23 cellular contexts compared by ENCODE assay signal in the genomic region with DNA sequence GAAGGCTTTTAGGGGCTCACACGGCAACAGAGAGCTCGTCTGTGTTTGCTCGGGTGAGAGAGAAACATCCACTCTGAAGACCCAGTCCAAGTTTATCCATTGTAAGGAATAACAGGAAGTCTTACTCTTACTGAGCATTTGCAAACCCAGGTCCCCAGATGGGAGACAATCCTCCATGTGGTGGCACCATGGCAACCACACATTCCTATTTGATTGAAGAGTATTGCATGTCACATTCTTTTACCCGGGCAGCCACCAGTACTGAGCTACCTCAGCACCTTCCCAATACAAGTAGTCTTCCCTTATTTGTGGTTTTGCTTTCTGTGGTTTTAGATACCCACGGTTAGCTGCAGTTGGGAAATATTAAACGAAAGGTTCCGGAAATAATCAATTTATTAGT.
A peak's percentile ranks its signal among the peaks of the same experiment; 100 is the strongest.
DNase-seq lines count a peak whose midpoint lies in the region; ATAC-seq and TF ChIP-seq lines count a peak whose summit lies in the region.
"Had no signal": no experiment of that assay in that cellular context is flagged by ENCODE, and none has a peak within 500 bp of the region (broad histone marks: within the 10 kb centered on the region; RNA-seq: fewer than 3 reads in every experiment).

No MANE protein-coding gene starts in this region.

- ATAC-seq in activated naive CD4-positive, alpha-beta T cell treated with anti-CD3 and anti-CD28 coated beads, Interleukin-2, amount 50 U/mL, for 72 hours: no peak
- ATAC-seq: activated T-helper 17 cell treated with anti-CD3 and anti-CD28 coated beads, Interleukin-2, amount 50 U/mL, for 72 hours; T-cell had no signal

- no peaks in the 10 kb centered on the region for H3K9me3 ChIP-seq in effector memory CD4-positive, alpha-beta T cell (ENCODE audit: control insufficient read depth, low read length)
- H3K9me3 ChIP-seq: upper lobe of left lung had no signal

- H3K9me3 Mint-ChIP-seq in endothelial cell (ENCODE audit: unreplicated experiment): no peaks in the 10 kb centered on the region
- H3K9me3 Mint-ChIP-seq in activated naive CD4-positive, alpha-beta T cell treated with anti-CD3 and anti-CD28 coated beads, Interleukin-2, amount 50 U/mL, for 72 hours: no peaks in the 10 kb centered on the region
- H3K9me3 Mint-ChIP-seq: activated CD4-positive, alpha-beta memory T cell treated with anti-CD3 and anti-CD28 coated beads for 36 hours; activated T-helper 17 cell treated with anti-CD3 and anti-CD28 coated beads, Interleukin-2, amount 50 U/mL, for 72 hours; T-cell had no signal

- peak; percentile 73 for DNase-seq in M059J (ENCODE audit: low read depth)
- DNase-seq in endothelial cell (ENCODE audit: low spot score): no peak
- DNase-seq in myocyte (ENCODE audit: low read depth): peak; percentile 50
- DNase-seq in activated naive CD4-positive, alpha-beta T cell treated with anti-CD3 and anti-CD28 coated beads, Interleukin-2, amount 50 U/mL, for 72 hours (ENCODE audit: low spot score in 2 of 2): no peak
- DNase-seq in effector memory CD4-positive, alpha-beta T cell: no peak
- DNase-seq in germinal center (ENCODE audit: low spot score): no peak
- no peak for DNase-seq in ACHN
- DNase-seq: activated CD4-positive, alpha-beta memory T cell treated with anti-CD3 and anti-CD28 coated beads for 36 hours; activated CD8-positive, alpha-beta memory T cell treated with anti-CD3 and anti-CD28 coated beads, Interleukin-2, amount 50 U/mL, for 48 hours; erythroblast; hypothalamus; NCI-H146; NCI-H2171; NCI-H524; SIG-M5; T-cell; upper lobe of left lung had no signal

- peak overlapping the region; percentile 81 for H3K27ac ChIP-seq in ACC112 (ENCODE audit: low read depth, low read length)
- H3K27ac ChIP-seq in effector memory CD4-positive, alpha-beta T cell (ENCODE audit: insufficient read depth, low read length, poor library complexity, severe bottlenecking): no peak overlapping the region
- H3K27ac ChIP-seq: BLaER1 treated with 17β-estradiol and CSF1 and Interleukin-3, amounts not matched to agents 10 nM and 100 nM; KMS-11; upper lobe of left lung had no signal

- H3K27ac Mint-ChIP-seq in endothelial cell (ENCODE audit: unreplicated experiment): peak overlapping the region; percentile 24
- no peak overlapping the region for H3K27ac Mint-ChIP-seq in activated naive CD4-positive, alpha-beta T cell treated with anti-CD3 and anti-CD28 coated beads, Interleukin-2, amount 50 U/mL, for 72 hours
- H3K27ac Mint-ChIP-seq: activated CD4-positive, alpha-beta memory T cell treated with anti-CD3 and anti-CD28 coated beads for 36 hours; activated naive CD8-positive, alpha-beta T cell; activated T-helper 17 cell treated with anti-CD3 and anti-CD28 coated beads, Interleukin-2, amount 50 U/mL, for 72 hours; T-cell had no signal

- H3K4me1 Mint-ChIP-seq in endothelial cell (ENCODE audit: unreplicated experiment): no peaks in the 10 kb centered on the region
- H3K4me1 Mint-ChIP-seq: activated T-helper 17 cell treated with anti-CD3 and anti-CD28 coated beads, Interleukin-2, amount 50 U/mL, for 72 hours; T-cell had no signal

- H3K79me2 ChIP-seq in ACC112 (ENCODE audit: control insufficient read depth, insufficient read depth, low read length, unreplicated experiment): no peaks in the 10 kb centered on the region

- no peaks in the 10 kb centered on the region for H3K36me3 Mint-ChIP-seq in endothelial cell (ENCODE audit: low read depth, unreplicated experiment)
- no peaks in the 10 kb centered on the region for H3K36me3 Mint-ChIP-seq in activated naive CD4-positive, alpha-beta T cell treated with anti-CD3 and anti-CD28 coated beads, Interleukin-2, amount 50 U/mL, for 72 hours
- H3K36me3 Mint-ChIP-seq: activated CD4-positive, alpha-beta memory T cell treated with anti-CD3 and anti-CD28 coated beads for 36 hours; activated naive CD8-positive, alpha-beta T cell; T-cell had no signal

- H3K4me1 ChIP-seq in ACC112 (ENCODE audit: control insufficient read depth, insufficient read depth, low read length, unreplicated experiment): peaks cover 36% of the 10 kb centered on the region
- H3K4me1 ChIP-seq in effector memory CD4-positive, alpha-beta T cell (ENCODE audit: control insufficient read depth, insufficient read depth, low read length, poor library complexity, severe bottlenecking): no peaks in the 10 kb centered on the region

- TF ChIP-seq CTCF in endothelial cell (IDR thresholded peaks at IDR 0.05; ENCODE audit: unreplicated experiment): no peak

- no peaks in the 10 kb centered on the region for H3K27me3 ChIP-seq in ACC112 (ENCODE audit: insufficient read depth, low read length)
- no peaks in the 10 kb centered on the region for H3K27me3 ChIP-seq in effector memory CD4-positive, alpha-beta T cell (replicated peaks; ENCODE audit: control insufficient read depth, insufficient read depth, low read length, poor library complexity, severe bottlenecking)
- H3K27me3 ChIP-seq: BLaER1 treated with 17β-estradiol and CSF1 and Interleukin-3, amounts not matched to agents 10 nM and 100 nM; upper lobe of left lung had no signal

- no peak overlapping the region; the same call in 1 of the 2 replicates for H3K4me3 ChIP-seq in ACC112 (ENCODE audit: low read depth, low read length)
- H3K4me3 ChIP-seq in effector memory CD4-positive, alpha-beta T cell (ENCODE audit: insufficient read depth, low read depth, low read length, poor library complexity, severe bottlenecking): no peak overlapping the region
- H3K4me3 ChIP-seq: BLaER1 treated with 17β-estradiol and CSF1 and Interleukin-3, amounts not matched to agents 10 nM and 100 nM; upper lobe of left lung had no signal

- H3K27me3 Mint-ChIP-seq in endothelial cell (ENCODE audit: unreplicated experiment): peaks cover 2% of the 10 kb centered on the region

- H2AFZ ChIP-seq in ACC112 (ENCODE audit: low read length, unreplicated experiment): no peak overlapping the region

- H3K4me3 Mint-ChIP-seq in endothelial cell (ENCODE audit: unreplicated experiment): no peak overlapping the region
- H3K4me3 Mint-ChIP-seq: activated CD4-positive, alpha-beta memory T cell treated with anti-CD3 and anti-CD28 coated beads for 36 hours; activated naive CD8-positive, alpha-beta T cell; activated T-helper 17 cell treated with anti-CD3 and anti-CD28 coated beads, Interleukin-2, amount 50 U/mL, for 72 hours; nephron; T-cell had no signal

- in situ Hi-C loops in ACHN (cut with HindIII; ENCODE audit: low pct_ligation_motif_present, low pct_unique_long_range_greater_than_20kb, low sequenced_read_pairs): no loop called here

- H3K36me3 ChIP-seq in ACC112 (ENCODE audit: insufficient read depth, low read length): no peaks in the 10 kb centered on the region; the same call in 1 of the 2 replicates
- no peaks in the 10 kb centered on the region for H3K36me3 ChIP-seq in effector memory CD4-positive, alpha-beta T cell (ENCODE audit: control insufficient read depth, insufficient read depth, low read length)
- H3K36me3 ChIP-seq: BLaER1 treated with 17β-estradiol and CSF1 and Interleukin-3, amounts not matched to agents 10 nM and 100 nM; upper lobe of left lung had no signal

Comparison
In these comparisons a context has a peak if more than half of its experiments do, and no peak if none do; other contexts are left out.
1. DNase-seq: peak in M059J (single experiment) and myocyte (single experiment); none in endothelial cell (single experiment), activated naive CD4-positive, alpha-beta T cell treated with anti-CD3 and anti-CD28 coated beads, Interleukin-2, amount 50 U/mL, for 72 hours (0 of 2), effector memory CD4-positive, alpha-beta T cell (0 of 3), germinal center (single experiment) and ACHN (single experiment).